28 cellular contexts compared by ENCODE assay signal in genomic region chr20:50243610-50244351, GRCh38. TPM values are rescaled to one million over a fixed set of nuclear protein-coding genes. Genes with fewer than 3 reads are reported as not detected.
DNase-seq lines count a peak whose midpoint lies in the region; ATAC-seq, FAIRE-seq and TF ChIP-seq lines count a peak whose summit lies in the region.
"Had no signal": no experiment of that assay in that cellular context is flagged by ENCODE, and none has a peak within 500 bp of the region (broad histone marks: within the 10 kb centered on the region; RNA-seq: fewer than 3 reads in every experiment).

No MANE protein-coding gene starts in this region.

- H3K79me2 ChIP-seq in HepG2 (ENCODE audit: insufficient read depth, low read length), result no peaks in the 10 kb centered on the region

- in situ Hi-C loops in HepG2 (cut with HindIII; ENCODE audit: extremely low pct_ligation_motif_present, low pct_unique_long_range_greater_than_20kb), result no loop called here

- CTCF ChIA-PET in HepG2 (lab: Yijun Ruan, JAX; ENCODE audit: low intra/inter-chr PET ratio, low total read pairs) (no interaction called here), MCF 10A (lab: Yijun Ruan, JAX) (interaction anchor here (1.0 kb wide), 1 partner anchor 9 kb away, joined by 4 read pairs; no protein-coding TSS in a partner anchor)

- peaks cover 27% of the 10 kb centered on the region for H3K4me1 Mint-ChIP-seq in MCF 10A (ENCODE audit: insufficient read depth, unreplicated experiment)

- peak overlapping the region in 1 of 3 experiments; percentile 56; a peak in 2 of 6 replicates for H3K4me3 ChIP-seq in HepG2 (replicated peaks in 1 of 3; ENCODE audit: insufficient read depth in 1 of 3, low read depth in 2 of 3, low read length in 3 of 3)
- no peak overlapping the region for H3K4me3 ChIP-seq in right lobe of liver
- no peak overlapping the region for H3K4me3 ChIP-seq in mucosa of stomach (ENCODE audit: low read length)
- H3K4me3 ChIP-seq in vagina, result no peak overlapping the region
- H3K4me3 ChIP-seq: left ventricle myocardium inferior had no signal

- FAIRE-seq in HepG2 (lab: Jason Lieb, UNC), result no peak
- FAIRE-seq: colon had no signal

- H3K36me3 ChIP-seq in HepG2 (replicated peaks in 1 of 2; ENCODE audit: control insufficient read depth in 1 of 2, insufficient read depth in 2 of 2, low read length in 2 of 2), result no peaks in the 10 kb centered on the region
- H3K36me3 ChIP-seq in right lobe of liver, result no peaks in the 10 kb centered on the region
- no peaks in the 10 kb centered on the region for H3K36me3 ChIP-seq in mucosa of stomach (ENCODE audit: control insufficient read depth, insufficient read depth, low read length)
- no peaks in the 10 kb centered on the region for H3K36me3 ChIP-seq in vagina
- H3K36me3 ChIP-seq: left ventricle myocardium inferior had no signal

- DNase-seq in HepG2 (ENCODE audit: low spot score) (no peak), right lobe of liver (no peak), MCF 10A (ENCODE audit: unreplicated experiment) (no peak), vagina (ENCODE audit: extremely low spot score in 2 of 2) (no peak), SKM-1 treated with dmso at 0.1 percent for 144 hours (lab: John Stamatoyannopoulos, UW; ENCODE audit: unreplicated experiment) (no peak), HuH-7 (ENCODE audit: low spot score) (no peak)
- DNase-seq: 8988T; activated CD4-positive, alpha-beta T cell treated with anti-CD3 and anti-CD28 coated beads for 48 hours; activated CD8-positive, alpha-beta memory T cell treated with anti-CD3 and anti-CD28 coated beads for 24 hours; activated naive CD4-positive, alpha-beta T cell treated with anti-CD3 and anti-CD28 coated beads, Interleukin-2, amount 50 U/mL, for 16 hours; activated T-cell treated with anti-CD3 and anti-CD28 coated beads for 4 hours; DMS53; effector CD4-positive, alpha-beta T cell; Karpas-422; left ventricle myocardium inferior; naive thymus-derived CD4-positive, alpha-beta T cell; NCI-H1417 treated with DMSO at 0.1 percent for 48 hours; NCI-H2029 treated with DMSO at 0.1 percent for 48 hours; NK-92 treated with Interleukin-12 subunit alpha and Interleukin-12 subunit beta, amount 100 ng/mL, for 24 hours; SHP77 treated with DMSO at 0.1 percent for 48 hours; stimulated activated naive CD4-positive, alpha-beta T cell; SW 1271 had no signal

- POLR2A ChIA-PET in HepG2 (lab: Yijun Ruan, JAX), result interaction anchor here (0.6 to 1.3 kb wide), 11 partner anchors 9 to 243 kb away, joined by 3 to 5 read pairs (median 3); partner anchors contain the start of gene CEBPB
- POLR2A ChIA-PET in MCF 10A (lab: Yijun Ruan, JAX), result interaction anchor here (0.7 to 1.0 kb wide), 2 partner anchors 180 to 693 kb away, joined by 3 read pairs; no protein-coding TSS in a partner anchor

- H3K36me3 Mint-ChIP-seq in MCF 10A (ENCODE audit: insufficient read depth, unreplicated experiment), result no peaks in the 10 kb centered on the region
- H3K36me3 Mint-ChIP-seq: mesothelial cell of epicardium; naive thymus-derived CD4-positive, alpha-beta T cell had no signal

- ATAC-seq in HepG2 (no peak), right lobe of liver (no peak), HG03469 (IDR thresholded peaks at IDR 0.05; ENCODE audit: unreplicated experiment) (no peak)
- ATAC-seq: naive thymus-derived CD4-positive, alpha-beta T cell had no signal

- H3K9ac ChIP-seq in HepG2 (ENCODE audit: insufficient read depth, low read depth, low read length) (peak overlapping the region; percentile 72), mucosa of stomach (ENCODE audit: low read length) (peak overlapping the region; percentile 30)

- H3K9me3 Mint-ChIP-seq in MCF 10A (ENCODE audit: unreplicated experiment), result peaks cover 7% of the 10 kb centered on the region
- H3K9me3 Mint-ChIP-seq: activated T-helper 2 cell treated with anti-CD3 and anti-CD28 coated beads, Interferon-gamma antibody, Interleukin-2, Interleukin-4, amounts not matched to agents 10 μg/mL and 5 μg/mL and 100 μg/mL, durations not matched to agents 14 hours and 24 hours and 36 hours had no signal

- H3K4me1 ChIP-seq in HepG2 (ENCODE audit: insufficient read depth, low read length) (peaks cover 100% of the 10 kb centered on the region), right lobe of liver (peaks cover 0 to 32% (median 13%) of the 10 kb centered on the region in 4 donors), mucosa of stomach (ENCODE audit: control insufficient read depth, insufficient read depth, low read length) (peaks cover 58% of the 10 kb centered on the region), vagina (peaks cover 19% of the 10 kb centered on the region)
- H3K4me1 ChIP-seq: left ventricle myocardium inferior had no signal

- peak overlapping the region; percentile 87 for H3K4me2 ChIP-seq in HepG2 (ENCODE audit: low read depth, low read length)

- intact Hi-C loops in HepG2 (cut with micrococcal nuclease; ENCODE audit: unreplicated experiment) (loop anchor here (10.0 kb wide), 1 partner anchor 49 kb away; the partner anchor contains the start of gene CEBPB), right lobe of liver (cut with DNase I) (no loop called here), MCF 10A (cut with micrococcal nuclease) (no loop called here), vagina (cut with DNase I) (no loop called here)

- no TSS peak for BruUV-seq in HepG2 (replicated peaks; lab: Mats Ljungman, UMichigan)
- BruUV-seq in MCF 10A (replicated peaks; lab: Mats Ljungman, UMichigan), result no TSS peak

- no peak overlapping the region for H3K4me3 Mint-ChIP-seq in MCF 10A (ENCODE audit: unreplicated experiment)
- H3K4me3 Mint-ChIP-seq: mesothelial cell of epicardium; naive thymus-derived CD4-positive, alpha-beta T cell had no signal

- TF ChIP-seq CTCF in HepG2 (CRISPR knock-in tag; IDR thresholded peaks at IDR 0.05) (0 out of 2 replicates have a peak, but pooled peaks have one; percentile 8), right lobe of liver (IDR thresholded peaks at IDR 0.05) (no peak), MCF 10A (IDR thresholded peaks at IDR 0.05; ENCODE audit: unreplicated experiment) (no peak), vagina (IDR thresholded peaks at IDR 0.05) (no peak)

- TF ChIP-seq POLR2A in HepG2 (IDR thresholded peaks at IDR 0.05; ENCODE audit: insufficient read depth in 1 of 2, low read depth in 2 of 2, low read length in 2 of 2), result no peak
- TF ChIP-seq POLR2A in right lobe of liver (IDR thresholded peaks at IDR 0.05), result no peak
- no peak for TF ChIP-seq POLR2A in vagina (IDR thresholded peaks at IDR 0.05)

- H3K27me3 Mint-ChIP-seq in MCF 10A (ENCODE audit: insufficient read depth, unreplicated experiment), result no peaks in the 10 kb centered on the region

- 69% methylated on average over 15 of the region's 15 CpGs for WGBS in HepG2 (ENCODE audit: low lambda C conversion rate)
- 87% methylated on average over 9 of the region's 15 CpGs for WGBS in right lobe of liver (ENCODE audit: insufficient coverage, low coverage, low lambda C conversion rate, missing lambda C conversion rate)

- peak overlapping the region; percentile 35 for H3K27ac Mint-ChIP-seq in MCF 10A (ENCODE audit: low read depth, unreplicated experiment)
- H3K27ac Mint-ChIP-seq: activated T-helper 2 cell treated with anti-CD3 and anti-CD28 coated beads, Interferon-gamma antibody, Interleukin-2, Interleukin-4, amounts not matched to agents 10 μg/mL and 5 μg/mL and 100 μg/mL, durations not matched to agents 14 hours and 24 hours and 36 hours; mesothelial cell of epicardium; naive thymus-derived CD4-positive, alpha-beta T cell had no signal

- no peaks in the 10 kb centered on the region for H4K20me1 ChIP-seq in HepG2 (ENCODE audit: insufficient read depth, low read length)

- H2AFZ ChIP-seq in HepG2 (ENCODE audit: low read length), result no peak overlapping the region

- H3K9me3 ChIP-seq in HepG2 (ENCODE audit: low read length), result no peaks in the 10 kb centered on the region
- no peaks in the 10 kb centered on the region for H3K9me3 ChIP-seq in right lobe of liver
- H3K9me3 ChIP-seq in mucosa of stomach (ENCODE audit: control insufficient read depth, low read length), result no peaks in the 10 kb centered on the region
- no peaks in the 10 kb centered on the region for H3K9me3 ChIP-seq in vagina
- H3K9me3 ChIP-seq: left ventricle myocardium inferior had no signal

- TF ChIP-seq EP300 in HepG2 (IDR thresholded peaks at IDR 0.05; ENCODE audit: low read depth in 2 of 2, low read length in 2 of 2) (no peak), HepG2 (CRISPR knock-in tag; IDR thresholded peaks at IDR 0.05; ENCODE audit: borderline replicate concordance) (no peak; the same call in 1 of the 2 replicates)

- TF ChIP-seq RAD21 in HepG2 (CRISPR knock-in tag; IDR thresholded peaks at IDR 0.05), result no peak

- H3K27ac ChIP-seq in HepG2 (ENCODE audit: extremely low read length, insufficient read depth, low read length) (peak overlapping the region; percentile 8), right lobe of liver (no peak overlapping the region), vagina (peak overlapping the region; percentile 56)
- H3K27ac ChIP-seq: C4-2B, left ventricle myocardium inferior had no signal

- H3K27me3 ChIP-seq in HepG2 (ENCODE audit: control insufficient read depth in 1 of 2, insufficient read depth in 2 of 2, low read length in 2 of 2), result peaks cover 15 to 42% of the 10 kb centered on the region in 2 experiments; a peak in 4 of 5 replicates
- no peaks in the 10 kb centered on the region for H3K27me3 ChIP-seq in right lobe of liver
- H3K27me3 ChIP-seq in mucosa of stomach (ENCODE audit: control insufficient read depth, insufficient read depth, low read length), result no peaks in the 10 kb centered on the region
- no peaks in the 10 kb centered on the region for H3K27me3 ChIP-seq in vagina

RNA-seq across cellular contexts. Expression of gene CEBPB, which starts 53.2 kb away (rescaled TPM):
- 12.1 and 18.5 TPM in 2 replicates for total RNA-seq in HepG2 (2016; rRNA removed; fragmentation: Illumina TruSeq; extraction: Trizol)
- total RNA-seq in HepG2 (2016; cell fraction: cytosol; rRNA removed; fragmentation: Illumina TruSeq; extraction: Trizol; ENCODE audit: low read depth), result 9.1 and 9.9 TPM in 2 replicates
- 11.0 and 17.4 TPM in 2 replicates for total RNA-seq in HepG2 (2016; cell fraction: insoluble cytoplasmic fraction; rRNA removed; fragmentation: Illumina TruSeq; extraction: Trizol)
- 19.9 and 21.0 TPM in 2 replicates for total RNA-seq in HepG2 (2016; cell fraction: membrane; rRNA removed; fragmentation: Illumina TruSeq; extraction: Trizol)
- 8.1 and 9.8 TPM in 2 replicates for total RNA-seq in HepG2 (2016; cell fraction: nucleus; rRNA removed; fragmentation: Illumina TruSeq; extraction: Trizol)
- 28.2 and 43.0 TPM in 2 replicates for polyA plus RNA-seq in HepG2 (2011; rRNA removed)
- polyA plus RNA-seq in HepG2 (2011; cell fraction: cytosol; rRNA removed), result 31.3 and 41.1 TPM in 2 replicates
- 47.8 and 49.8 TPM in 2 replicates for polyA plus RNA-seq in HepG2 (2011; cell fraction: nucleus; rRNA removed)
- polyA plus RNA-seq in HepG2 (2012), result 33.9 and 49.4 TPM in 2 replicates
- 8.7 and 9.3 TPM in 2 replicates for polyA plus RNA-seq in HepG2 (2016; cell fraction: cytosol; fragmentation: Illumina TruSeq; extraction: Trizol; ENCODE audit: low read depth)
- polyA plus RNA-seq in HepG2 (2016; cell fraction: insoluble cytoplasmic fraction; fragmentation: Illumina TruSeq; extraction: Trizol; ENCODE audit: low read depth), result 24.7 and 26.6 TPM in 2 replicates
- 16.8 and 19.0 TPM in 2 replicates for polyA plus RNA-seq in HepG2 (2016; cell fraction: membrane; fragmentation: Illumina TruSeq; extraction: Trizol; ENCODE audit: low read depth)
- polyA plus RNA-seq in HepG2 (2016; cell fraction: nucleus; fragmentation: Illumina TruSeq; extraction: Trizol; ENCODE audit: insufficient read depth, low read depth), result 21.1 and 24.6 TPM in 2 replicates
- polyA minus RNA-seq in HepG2 (2011; rRNA and poly(A)+ RNA removed; ENCODE audit: low replicate concordance), result 12.1 and 28.5 TPM in 2 replicates
- 56.9 and 63.6 TPM in 2 replicates for polyA minus RNA-seq in HepG2 (2011; cell fraction: cytosol; rRNA and poly(A)+ RNA removed)
- polyA minus RNA-seq in HepG2 (2011; cell fraction: nucleus; rRNA and poly(A)+ RNA removed), result 21.4 and 26.7 TPM in 2 replicates
- 100 to 1,000 TPM; 130 to 182 (median 152) TPM for total RNA-seq in right lobe of liver
- total RNA-seq in MCF 10A (2022), result 221 and 226 TPM in 2 replicates
- total RNA-seq in vagina, result 264 TPM

Comparison
In these comparisons a context has a peak if more than half of its experiments do, and no peak if none do; other contexts are left out.
1. H3K27ac ChIP-seq: peak in HepG2 (single experiment) and vagina (single experiment); none in right lobe of liver (0 of 3).